1 cellular context compared by ENCODE assay signal in genomic region chr7:139976838-139977656, GRCh38.
A peak's percentile ranks its signal among the peaks of the same experiment; 100 is the strongest.
TF ChIP-seq lines count a peak whose summit lies in the region.

No MANE protein-coding gene starts in this region.

TF ChIP-seq in K562, 482 proteins besides CTCF, POLR2A, EP300 and RAD21 (continued from another document and continues in another):
- TF ChIP-seq CREBBP (IDR thresholded peaks at IDR 0.05; ENCODE audit: low read depth, low read length) (no peak), ZNF696 (CRISPR knock-in tag; conservative IDR thresholded peaks at IDR 0.05) (no peak), THRA (IDR thresholded peaks at IDR 0.05) (no peak), NCOA6 (IDR thresholded peaks at IDR 0.05) (no peak), BCOR (IDR thresholded peaks at IDR 0.05) (no peak), GTF2F1 (IDR thresholded peaks at IDR 0.05; ENCODE audit: low read depth, low read length) (no peak), ZNF707 (CRISPR knock-in tag; conservative IDR thresholded peaks at IDR 0.05) (no peak; the same call in 1 of the 2 replicates), ZNF764 (CRISPR knock-in tag; IDR thresholded peaks at IDR 0.05; ENCODE audit: low read depth) (no peak), ESRRA (IDR thresholded peaks at IDR 0.05; ENCODE audit: borderline replicate concordance, low read depth) (peak; percentile 27; the same call in 1 of the 2 replicates), THAP7 (CRISPR knock-in tag; IDR thresholded peaks at IDR 0.05) (no peak), ZNF134 (CRISPR knock-in tag; conservative IDR thresholded peaks at IDR 0.05) (no peak), TAF9B (IDR thresholded peaks at IDR 0.05; ENCODE audit: partially characterized antibody) (peak; percentile 79), IFI16 (CRISPR knock-in tag; IDR thresholded peaks at IDR 0.05) (no peak), RNF2 (IDR thresholded peaks at IDR 0.05) (no peak), ZNF184 (CRISPR knock-in tag; IDR thresholded peaks at IDR 0.05) (no peak), ZNF395 (CRISPR knock-in tag; IDR thresholded peaks at IDR 0.05) (no peak), CC2D1A (IDR thresholded peaks at IDR 0.05) (peak; percentile 84), SRSF3 (IDR thresholded peaks at IDR 0.05; ENCODE audit: insufficient read depth, low read length) (no peak), ZNF24 (IDR thresholded peaks at IDR 0.05) (no peak), ZBTB5 (IDR thresholded peaks at IDR 0.05) (no peak), SMARCB1 (IDR thresholded peaks at IDR 0.05; ENCODE audit: insufficient read length, low read depth) (no peak), ZC3H11A (IDR thresholded peaks at IDR 0.05; ENCODE audit: low read depth, low read length) (no peak), BRCA1 (IDR thresholded peaks at IDR 0.05) (no peak), BRCA1 (CRISPR knock-in tag; IDR thresholded peaks at IDR 0.05) (0 out of 2 replicates have a peak, but pooled peaks have one; percentile 53), SP1 (CRISPR knock-in tag; IDR thresholded peaks at IDR 0.05) (peak; percentile 57; the same call in 1 of the 2 replicates), GABPB2 (CRISPR knock-in tag; conservative IDR thresholded peaks at IDR 0.05) (peak; percentile 78; the same call in 1 of the 2 replicates), NCOR1 (IDR thresholded peaks at IDR 0.05) (no peak; the same call in 1 of the 2 replicates), ZNF282 (CRISPR knock-in tag; IDR thresholded peaks at IDR 0.05) (no peak), ZNF445 (CRISPR knock-in tag; IDR thresholded peaks at IDR 0.05; ENCODE audit: low read depth) (no peak), NFE2L1 (tag; IDR thresholded peaks at IDR 0.05; ENCODE audit: borderline replicate concordance, low read depth) (no peak), MYC (IDR thresholded peaks at IDR 0.05; ENCODE audit: low read depth, low read length) (peak; percentile 55; the same call in 1 of the 2 replicates), MYC (CRISPR knock-in tag; IDR thresholded peaks at IDR 0.05; ENCODE audit: borderline replicate concordance, low read depth) (no peak; the same call in 1 of the 2 replicates), NR0B1 (IDR thresholded peaks at IDR 0.05; ENCODE audit: partially characterized antibody) (no peak), TFAM (CRISPR knock-in tag; conservative IDR thresholded peaks at IDR 0.05) (no peak), POLR3A (IDR thresholded peaks at IDR 0.05; ENCODE audit: borderline replicate concordance, extremely low read depth, insufficient read depth, insufficient read length) (no peak), SIN3A (IDR thresholded peaks at IDR 0.05; ENCODE audit: borderline replicate concordance in 2 of 2, control insufficient read depth in 1 of 2, low read depth in 2 of 2, low read length in 2 of 2) (0 out of 4 replicates have a peak, but pooled peaks have one; percentile 29 to 67), ZNF280A (IDR thresholded peaks at IDR 0.05; ENCODE audit: low read depth, partially characterized antibody) (no peak), ZNF239 (CRISPR knock-in tag; IDR thresholded peaks at IDR 0.05) (no peak; the same call in 1 of the 2 replicates), ZNF121 (CRISPR knock-in tag; conservative IDR thresholded peaks at IDR 0.05) (no peak), CBX1 (IDR thresholded peaks at IDR 0.05; ENCODE audit: low read depth) (peak; percentile 78), ZNF146 (CRISPR knock-in tag; IDR thresholded peaks at IDR 0.05; ENCODE audit: unreplicated experiment) (no peak), ZBED1 (IDR thresholded peaks at IDR 0.05) (no peak), FOXM1 (IDR thresholded peaks at IDR 0.05; ENCODE audit: low read depth) (peak; percentile 58), FOXM1 (CRISPR knock-in tag; IDR thresholded peaks at IDR 0.05; ENCODE audit: low read depth) (no peak), RFX5 (IDR thresholded peaks at IDR 0.05; ENCODE audit: low read depth, low read length) (no peak), RHOXF2B (CRISPR knock-in tag; conservative IDR thresholded peaks at IDR 0.05) (no peak), MIER1 (IDR thresholded peaks at IDR 0.05; ENCODE audit: low read depth) (peak; percentile 71; the same call in 1 of the 2 replicates), ZNF23 (CRISPR knock-in tag; IDR thresholded peaks at IDR 0.05) (no peak), EHMT2 (IDR thresholded peaks at IDR 0.05) (peak; percentile 85), ZNF57 (CRISPR knock-in tag; IDR thresholded peaks at IDR 0.05) (no peak), SMAD4 (CRISPR knock-in tag; conservative IDR thresholded peaks at IDR 0.05) (no peak), ZBTB33 (CRISPR knock-in tag; IDR thresholded peaks at IDR 0.05) (no peak), RERE (CRISPR knock-in tag; IDR thresholded peaks at IDR 0.05; ENCODE audit: borderline replicate concordance) (no peak), ZNF143 (CRISPR knock-in tag; IDR thresholded peaks at IDR 0.05) (peak; percentile 75), ATF3 (IDR thresholded peaks at IDR 0.05) (peak; percentile 31; the same call in 1 of the 2 replicates), ATF3 (CRISPR knock-in tag; conservative IDR thresholded peaks at IDR 0.05) (peak; percentile 85), HMGN3 (IDR thresholded peaks at IDR 0.05; ENCODE audit: borderline replicate concordance, extremely low read depth, insufficient read length, low read depth, low read length) (no peak), NR2C2 (CRISPR knock-in tag; IDR thresholded peaks at IDR 0.05) (no peak), NR2C2 (tag; IDR thresholded peaks at IDR 0.05) (peak; percentile 43; the same call in 1 of the 2 replicates), MTA3 (IDR thresholded peaks at IDR 0.05; ENCODE audit: borderline replicate concordance) (peak; percentile 90)
